In the genomic region with DNA sequence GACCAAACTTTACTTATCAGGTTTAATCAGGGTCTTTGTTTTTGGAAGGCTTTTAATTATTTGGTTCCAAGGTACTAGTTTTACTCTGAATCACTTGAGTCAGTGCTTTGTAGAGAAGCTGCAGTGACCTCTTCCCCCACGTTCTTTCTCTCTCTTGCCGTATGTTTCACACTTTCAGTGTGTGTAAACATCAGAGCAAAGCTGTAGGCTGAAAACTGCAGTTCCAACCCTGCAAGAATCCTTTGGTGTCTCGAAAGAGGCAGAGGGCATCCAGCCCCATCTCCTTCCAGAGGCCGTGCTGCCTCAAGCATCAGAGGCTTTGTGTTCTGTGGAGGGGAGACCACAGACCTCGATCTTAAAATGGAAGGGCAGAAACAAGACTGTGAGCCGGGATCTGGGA, we compare ENCODE assay signal across 1 cellular context.
TF ChIP-seq lines count a peak whose summit lies in the region.

No MANE protein-coding gene starts in this region.

TF ChIP-seq in GM23338, 12 proteins besides CTCF, POLR2A, EP300 and RAD21:
- TF ChIP-seq CREB1 (CRISPR knock-in tag; IDR thresholded peaks at IDR 0.05; ENCODE audit: low read depth) (no peak), EZH2phosphoT487 (IDR thresholded peaks at IDR 0.05; ENCODE audit: unreplicated experiment) (no peak), POLR2AphosphoS5 (IDR thresholded peaks at IDR 0.05; ENCODE audit: low read depth) (no peak), REST (IDR thresholded peaks at IDR 0.05; ENCODE audit: unreplicated experiment) (no peak), STAT1 (IDR thresholded peaks at IDR 0.05; ENCODE audit: unreplicated experiment) (no peak), EZH2 (IDR thresholded peaks at IDR 0.05; ENCODE audit: low read depth, unreplicated experiment) (no peak)
- TF ChIP-seq, protein P1, sequence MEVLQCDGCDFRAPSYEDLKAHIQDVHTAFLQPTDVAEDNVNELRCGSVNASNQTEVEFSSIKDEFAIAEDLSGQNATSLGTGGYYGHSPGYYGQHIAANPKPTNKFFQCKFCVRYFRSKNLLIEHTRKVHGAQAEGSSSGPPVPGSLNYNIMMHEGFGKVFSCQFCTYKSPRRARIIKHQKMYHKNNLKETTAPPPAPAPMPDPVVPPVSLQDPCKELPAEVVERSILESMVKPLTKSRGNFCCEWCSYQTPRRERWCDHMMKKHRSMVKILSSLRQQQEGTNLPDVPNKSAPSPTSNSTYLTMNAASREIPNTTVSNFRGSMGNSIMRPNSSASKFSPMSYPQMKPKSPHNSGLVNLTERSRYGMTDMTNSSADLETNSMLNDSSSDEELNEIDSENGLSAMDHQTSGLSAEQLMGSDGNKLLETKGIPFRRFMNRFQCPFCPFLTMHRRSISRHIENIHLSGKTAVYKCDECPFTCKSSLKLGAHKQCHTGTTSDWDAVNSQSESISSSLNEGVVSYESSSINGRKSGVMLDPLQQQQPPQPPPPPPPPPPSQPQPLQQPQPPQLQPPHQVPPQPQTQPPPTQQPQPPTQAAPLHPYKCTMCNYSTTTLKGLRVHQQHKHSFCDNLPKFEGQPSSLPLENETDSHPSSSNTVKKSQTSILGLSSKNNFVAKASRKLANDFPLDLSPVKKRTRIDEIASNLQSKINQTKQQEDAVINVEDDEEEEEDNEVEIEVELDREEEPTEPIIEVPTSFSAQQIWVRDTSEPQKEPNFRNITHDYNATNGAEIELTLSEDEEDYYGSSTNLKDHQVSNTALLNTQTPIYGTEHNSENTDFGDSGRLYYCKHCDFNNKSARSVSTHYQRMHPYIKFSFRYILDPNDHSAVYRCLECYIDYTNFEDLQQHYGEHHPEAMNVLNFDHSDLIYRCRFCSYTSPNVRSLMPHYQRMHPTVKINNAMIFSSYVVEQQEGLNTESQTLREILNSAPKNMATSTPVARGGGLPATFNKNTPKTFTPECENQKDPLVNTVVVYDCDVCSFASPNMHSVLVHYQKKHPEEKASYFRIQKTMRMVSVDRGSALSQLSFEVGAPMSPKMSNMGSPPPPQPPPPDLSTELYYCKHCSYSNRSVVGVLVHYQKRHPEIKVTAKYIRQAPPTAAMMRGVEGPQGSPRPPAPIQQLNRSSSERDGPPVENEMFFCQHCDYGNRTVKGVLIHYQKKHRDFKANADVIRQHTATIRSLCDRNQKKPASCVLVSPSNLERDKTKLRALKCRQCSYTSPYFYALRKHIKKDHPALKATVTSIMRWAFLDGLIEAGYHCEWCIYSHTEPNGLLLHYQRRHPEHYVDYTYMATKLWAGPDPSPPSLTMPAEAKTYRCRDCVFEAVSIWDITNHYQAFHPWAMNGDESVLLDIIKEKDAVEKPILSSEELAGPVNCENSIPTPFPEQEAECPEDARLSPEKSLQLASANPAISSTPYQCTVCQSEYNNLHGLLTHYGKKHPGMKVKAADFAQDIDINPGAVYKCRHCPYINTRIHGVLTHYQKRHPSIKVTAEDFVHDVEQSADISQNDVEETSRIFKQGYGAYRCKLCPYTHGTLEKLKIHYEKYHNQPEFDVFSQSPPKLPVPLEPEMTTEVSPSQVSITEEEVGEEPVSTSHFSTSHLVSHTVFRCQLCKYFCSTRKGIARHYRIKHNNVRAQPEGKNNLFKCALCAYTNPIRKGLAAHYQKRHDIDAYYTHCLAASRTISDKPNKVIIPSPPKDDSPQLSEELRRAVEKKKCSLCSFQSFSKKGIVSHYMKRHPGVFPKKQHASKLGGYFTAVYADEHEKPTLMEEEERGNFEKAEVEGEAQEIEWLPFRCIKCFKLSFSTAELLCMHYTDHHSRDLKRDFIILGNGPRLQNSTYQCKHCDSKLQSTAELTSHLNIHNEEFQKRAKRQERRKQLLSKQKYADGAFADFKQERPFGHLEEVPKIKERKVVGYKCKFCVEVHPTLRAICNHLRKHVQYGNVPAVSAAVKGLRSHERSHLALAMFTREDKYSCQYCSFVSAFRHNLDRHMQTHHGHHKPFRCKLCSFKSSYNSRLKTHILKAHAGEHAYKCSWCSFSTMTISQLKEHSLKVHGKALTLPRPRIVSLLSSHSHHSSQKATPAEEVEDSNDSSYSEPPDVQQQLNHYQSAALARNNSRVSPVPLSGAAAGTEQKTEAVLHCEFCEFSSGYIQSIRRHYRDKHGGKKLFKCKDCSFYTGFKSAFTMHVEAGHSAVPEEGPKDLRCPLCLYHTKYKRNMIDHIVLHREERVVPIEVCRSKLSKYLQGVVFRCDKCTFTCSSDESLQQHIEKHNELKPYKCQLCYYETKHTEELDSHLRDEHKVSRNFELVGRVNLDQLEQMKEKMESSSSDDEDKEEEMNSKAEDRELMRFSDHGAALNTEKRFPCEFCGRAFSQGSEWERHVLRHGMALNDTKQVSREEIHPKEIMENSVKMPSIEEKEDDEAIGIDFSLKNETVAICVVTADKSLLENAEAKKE (CRISPR knock-in tag; IDR thresholded peaks at IDR 0.05) = no peak
